Comparison of ENCODE assay signal across 13 cellular contexts in the genomic region with DNA sequence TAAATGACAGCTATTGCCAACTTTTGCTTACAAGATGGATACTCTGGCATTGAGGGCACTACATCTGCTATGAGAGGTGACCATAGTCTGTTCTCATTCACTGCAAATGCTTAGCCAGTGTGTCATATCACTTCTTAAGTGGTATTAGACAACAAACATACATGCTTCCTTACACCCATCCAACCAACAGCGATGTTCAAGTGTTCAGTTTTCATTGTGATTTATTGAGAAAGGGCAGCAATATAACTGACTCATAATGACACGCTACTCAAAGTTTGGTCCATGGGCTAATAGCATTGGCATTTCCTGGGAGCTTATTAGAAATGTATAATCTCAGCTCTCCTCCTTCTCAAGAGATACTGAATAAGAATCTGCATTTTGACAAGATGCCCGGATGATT.
A peak's percentile ranks its signal among the peaks of the same experiment; 100 is the strongest.
DNase-seq lines count a peak whose midpoint lies in the region; ATAC-seq, FAIRE-seq and TF ChIP-seq lines count a peak whose summit lies in the region.
"Had no signal": no experiment of that assay in that cellular context is flagged by ENCODE, and none has a peak within 500 bp of the region (broad histone marks: within the 10 kb centered on the region; RNA-seq: fewer than 3 reads in every experiment).

No MANE protein-coding gene starts in this region.

- peak; percentile 4 for DNase-seq in AG08396 (ENCODE audit: low spot score)
- peak; percentile 82 for DNase-seq in HT1080 (ENCODE audit: low read depth)
- DNase-seq in astrocyte (ENCODE audit: low read depth) = peak; percentile 88
- peak; percentile 81 for DNase-seq in iris pigment epithelial cell (ENCODE audit: low read depth)
- DNase-seq in stimulated activated naive CD8-positive, alpha-beta T cell treated with anti-CD3 and anti-CD28 coated beads, Interleukin-15, Interleukin-2, amounts not matched to agents 100 U/mL and 50 U/mL, for 24 hours = no peak
- DNase-seq in small intestine = no peak
- DNase-seq in medulla oblongata (ENCODE audit: extremely low spot score) = no peak
- DNase-seq: activated gamma-delta T cell treated with Interleukin-2 at 50 U/mL for 16 hours, DMS153, left colon had no signal

- no peak overlapping the region for H3K4me3 Mint-ChIP-seq in astrocyte (ENCODE audit: unreplicated experiment)
- H3K4me3 Mint-ChIP-seq in activated T-helper 17 cell treated with anti-CD3 and anti-CD28 coated beads, Interleukin-2, amount 50 U/mL, for 72 hours = no peak overlapping the region

- peaks cover 5% of the 10 kb centered on the region for H3K4me1 ChIP-seq in astrocyte (ENCODE audit: insufficient read depth, low read length)
- no peaks in the 10 kb centered on the region for H3K4me1 ChIP-seq in small intestine (ENCODE audit: control insufficient read depth in 2 of 2, insufficient read depth in 1 of 2, low read depth in 1 of 2, low read length in 1 of 2)

- H3K27ac Mint-ChIP-seq in astrocyte (ENCODE audit: unreplicated experiment) = no peak overlapping the region
- no peak overlapping the region for H3K27ac Mint-ChIP-seq in activated T-helper 17 cell treated with anti-CD3 and anti-CD28 coated beads, Interleukin-2, amount 50 U/mL, for 72 hours

- H3K27ac ChIP-seq in astrocyte (ENCODE audit: low read depth, low read length) = no peak overlapping the region
- H3K27ac ChIP-seq in small intestine (ENCODE audit: low read depth in 1 of 2, low read length in 1 of 2) = no peak overlapping the region
- H3K27ac ChIP-seq: SK-N-MC had no signal

- no peak overlapping the region for H2AFZ ChIP-seq in astrocyte (ENCODE audit: low read depth, low read length)

- 61 to 70% (median 63%) methylated on average over 3 of the region's 3 CpGs for WGBS in small intestine, 3 donors

- H3K27me3 ChIP-seq in astrocyte (ENCODE audit: insufficient read depth, low read length) = no peaks in the 10 kb centered on the region
- no peaks in the 10 kb centered on the region for H3K27me3 ChIP-seq in small intestine (ENCODE audit: control insufficient read depth in 2 of 2, insufficient read depth in 2 of 2, low read length in 2 of 2)

- H3K4me3 ChIP-seq in astrocyte (ENCODE audit: insufficient read depth, low read depth, low read length) = no peak overlapping the region
- no peak overlapping the region for H3K4me3 ChIP-seq in small intestine (ENCODE audit: low read depth in 1 of 2, low read length in 2 of 2)
- H3K4me3 ChIP-seq: SK-N-MC had no signal

- H3K9me3 Mint-ChIP-seq in astrocyte (ENCODE audit: unreplicated experiment) = no peaks in the 10 kb centered on the region
- H3K9me3 Mint-ChIP-seq in activated T-helper 17 cell treated with anti-CD3 and anti-CD28 coated beads, Interleukin-2, amount 50 U/mL, for 72 hours = no peaks in the 10 kb centered on the region

- H3K27me3 Mint-ChIP-seq in astrocyte (ENCODE audit: low read depth, unreplicated experiment) = peaks cover 2% of the 10 kb centered on the region
- no peaks in the 10 kb centered on the region for H3K27me3 Mint-ChIP-seq in activated T-helper 17 cell treated with anti-CD3 and anti-CD28 coated beads, Interleukin-2, amount 50 U/mL, for 72 hours

- peaks cover 2% of the 10 kb centered on the region for H3K4me1 Mint-ChIP-seq in astrocyte (ENCODE audit: low read depth, unreplicated experiment)
- H3K4me1 Mint-ChIP-seq in activated T-helper 17 cell treated with anti-CD3 and anti-CD28 coated beads, Interleukin-2, amount 50 U/mL, for 72 hours = no peaks in the 10 kb centered on the region

- H3K4me2 ChIP-seq in astrocyte (ENCODE audit: low read length) = peak overlapping the region; percentile 43

- no peaks in the 10 kb centered on the region for H3K36me3 ChIP-seq in astrocyte (ENCODE audit: insufficient read depth, low read length)
- H3K36me3 ChIP-seq in small intestine (ENCODE audit: control insufficient read depth in 2 of 2, insufficient read depth in 2 of 2, low read length in 2 of 2) = no peaks in the 10 kb centered on the region

- H3K9ac ChIP-seq in astrocyte (ENCODE audit: low read length) = no peak overlapping the region

- H3K9me3 ChIP-seq in astrocyte (ENCODE audit: insufficient read depth, low read depth, low read length) (no peaks in the 10 kb centered on the region), small intestine (ENCODE audit: control insufficient read depth, low read depth) (no peaks in the 10 kb centered on the region)

- TF ChIP-seq CTCF in astrocyte (IDR thresholded peaks at IDR 0.05; ENCODE audit: insufficient read depth, low read depth, low read length) = no peak

- peak; percentile 62 for FAIRE-seq in astrocyte (lab: Jason Lieb, UNC)
- FAIRE-seq in small intestine (lab: Jason Lieb, UNC) = no peak
- FAIRE-seq: GM12891 had no signal

- no peaks in the 10 kb centered on the region for H3K36me3 Mint-ChIP-seq in astrocyte (ENCODE audit: low read depth, unreplicated experiment)
- no peaks in the 10 kb centered on the region for H3K36me3 Mint-ChIP-seq in activated T-helper 17 cell treated with anti-CD3 and anti-CD28 coated beads, Interleukin-2, amount 50 U/mL, for 72 hours (ENCODE audit: low read depth)

- no peak for ATAC-seq in stimulated activated naive CD8-positive, alpha-beta T cell treated with anti-CD3 and anti-CD28 coated beads, Interleukin-15, Interleukin-2, amounts not matched to agents 100 U/mL and 50 U/mL, for 24 hours
- ATAC-seq in activated T-helper 17 cell treated with anti-CD3 and anti-CD28 coated beads, Interleukin-2, amount 50 U/mL, for 72 hours (replicated peaks) = no peak

- no peaks in the 10 kb centered on the region for H3K79me2 ChIP-seq in astrocyte (ENCODE audit: insufficient read depth, low read length)

- no peaks in the 10 kb centered on the region for H4K20me1 ChIP-seq in astrocyte (ENCODE audit: insufficient read depth, low read length)

Comparison
In these comparisons a context has a peak if more than half of its experiments do, and no peak if none do; other contexts are left out.
1. DNase-seq: peak in AG08396 (single experiment), HT1080 (single experiment), astrocyte (single experiment) and iris pigment epithelial cell (single experiment); none in stimulated activated naive CD8-positive, alpha-beta T cell treated with anti-CD3 and anti-CD28 coated beads, Interleukin-15, Interleukin-2, amounts not matched to agents 100 U/mL and 50 U/mL, for 24 hours (single experiment), small intestine (single experiment) and medulla oblongata (single experiment).